In genomic region chr7:55308186-55308929, GRCh38 we compare ENCODE assay signal across 8 cellular contexts. TPM values are rescaled to one million over a fixed set of nuclear protein-coding genes. Genes with fewer than 3 reads are reported as not detected.
DNase-seq lines count a peak whose midpoint lies in the region; ATAC-seq and TF ChIP-seq lines count a peak whose summit lies in the region.

No MANE protein-coding gene starts in this region.

- DNase-seq in AG20443 (ENCODE audit: low spot score) (peak; percentile 86), right cardiac atrium (no peak), mucosa of descending colon (no peak), NCI-H2107 (lab: John Stamatoyannopoulos, UW) (no peak), KG1 (lab: John Stamatoyannopoulos, UW) (no peak)
- peak; percentile 11 for DNase-seq in activated CD4-positive, alpha-beta memory T cell treated with anti-CD3 and anti-CD28 coated beads for 36 hours
- no peak for DNase-seq in stimulated activated naive B cell treated with anti-CD40 and anti-IgM and Interleukin-4, amounts not matched to agents 10 μg/mL and 1 μg/mL and 100 μg/mL, for 72 hours

- H3K4me3 Mint-ChIP-seq in activated CD4-positive, alpha-beta memory T cell treated with anti-CD3 and anti-CD28 coated beads for 36 hours = peak overlapping the region; percentile 16
- H3K4me3 Mint-ChIP-seq in stimulated activated naive B cell treated with anti-CD40 and anti-IgM and Interleukin-4, amounts not matched to agents 10 μg/mL and 1 μg/mL and 100 μg/mL, for 72 hours = no peak overlapping the region

- H3K9me3 ChIP-seq in right cardiac atrium (ENCODE audit: control insufficient read depth, low read length) = no peaks in the 10 kb centered on the region
- no peaks in the 10 kb centered on the region for H3K9me3 ChIP-seq in mucosa of descending colon

- 19% methylated on average over 3 of the region's 3 CpGs for WGBS in right cardiac atrium

- H3K4me1 Mint-ChIP-seq in activated CD4-positive, alpha-beta memory T cell treated with anti-CD3 and anti-CD28 coated beads for 36 hours (ENCODE audit: low read depth) = peaks cover 43% of the 10 kb centered on the region
- H3K4me1 Mint-ChIP-seq in stimulated activated naive B cell treated with anti-CD40 and anti-IgM and Interleukin-4, amounts not matched to agents 10 μg/mL and 1 μg/mL and 100 μg/mL, for 72 hours = peaks cover 0 to 5% of the 10 kb centered on the region in 2 donors

- H3K4me1 ChIP-seq in right cardiac atrium (ENCODE audit: control insufficient read depth, insufficient read depth, low read length) (no peaks in the 10 kb centered on the region), mucosa of descending colon (ENCODE audit: low read depth) (no peaks in the 10 kb centered on the region)

- H3K4me3 ChIP-seq in right cardiac atrium (ENCODE audit: low read length) = no peak overlapping the region
- H3K4me3 ChIP-seq in mucosa of descending colon = no peak overlapping the region

- peaks cover 12% of the 10 kb centered on the region for H3K9me3 Mint-ChIP-seq in activated CD4-positive, alpha-beta memory T cell treated with anti-CD3 and anti-CD28 coated beads for 36 hours
- peaks cover 1 to 5% of the 10 kb centered on the region in 2 donors for H3K9me3 Mint-ChIP-seq in stimulated activated naive B cell treated with anti-CD40 and anti-IgM and Interleukin-4, amounts not matched to agents 10 μg/mL and 1 μg/mL and 100 μg/mL, for 72 hours

- POLR2A ChIA-PET in activated CD4-positive, alpha-beta memory T cell treated with anti-CD3 and anti-CD28 coated beads for 36 hours (lab: Charles Lee) = interaction anchor here (0.8 to 3.7 kb wide), 14 partner anchors 40 to 313 kb away, joined by 3 to 54 read pairs (median 6); partner anchors contain the start of gene LANCL2

- CTCF ChIA-PET in activated CD4-positive, alpha-beta memory T cell treated with anti-CD3 and anti-CD28 coated beads for 36 hours (lab: Charles Lee) = interaction anchor here (0.7 to 3.3 kb wide), 9 partner anchors 21 to 798 kb away, joined by 3 to 20 read pairs (median 3); partner anchors contain the start of gene LANCL2

- intact Hi-C loops in activated CD4-positive, alpha-beta memory T cell treated with anti-CD3 and anti-CD28 coated beads for 36 hours (cut with micrococcal nuclease) = loop anchor here (2.0 kb wide), 1 partner anchor 176 kb away; no protein-coding TSS in a partner anchor
- intact Hi-C loops in right cardiac atrium (cut with DNase I) (no loop called here), mucosa of descending colon (cut with DNase I, micrococcal nuclease) (no loop called here)

- H3K27ac ChIP-seq in right cardiac atrium (ENCODE audit: low read length) = peak overlapping the region; percentile 14

- H3K27me3 Mint-ChIP-seq in activated CD4-positive, alpha-beta memory T cell treated with anti-CD3 and anti-CD28 coated beads for 36 hours = peaks cover 30% of the 10 kb centered on the region
- peaks cover 8 to 13% of the 10 kb centered on the region in 2 donors for H3K27me3 Mint-ChIP-seq in stimulated activated naive B cell treated with anti-CD40 and anti-IgM and Interleukin-4, amounts not matched to agents 10 μg/mL and 1 μg/mL and 100 μg/mL, for 72 hours

- TF ChIP-seq CTCF in mucosa of descending colon (IDR thresholded peaks at IDR 0.05) = no peak

- H3K36me3 ChIP-seq in mucosa of descending colon (ENCODE audit: low read depth) = no peaks in the 10 kb centered on the region

- ATAC-seq in GM21528 (IDR thresholded peaks at IDR 0.05; ENCODE audit: low FRiP score, unreplicated experiment) (peak; percentile 17), right cardiac atrium (peak; percentile 66 to 80), mucosa of descending colon (no peak)
- ATAC-seq in stimulated activated naive B cell treated with anti-CD40 and anti-IgM and Interleukin-4, amounts not matched to agents 10 μg/mL and 1 μg/mL and 100 μg/mL, for 72 hours (replicated peaks) = no peak

- H3K36me3 Mint-ChIP-seq in activated CD4-positive, alpha-beta memory T cell treated with anti-CD3 and anti-CD28 coated beads for 36 hours = peaks cover 2% of the 10 kb centered on the region
- H3K36me3 Mint-ChIP-seq in stimulated activated naive B cell treated with anti-CD40 and anti-IgM and Interleukin-4, amounts not matched to agents 10 μg/mL and 1 μg/mL and 100 μg/mL, for 72 hours = peaks cover 0 to 3% of the 10 kb centered on the region in 2 donors

- peak overlapping the region; percentile 90 for H3K27ac Mint-ChIP-seq in activated CD4-positive, alpha-beta memory T cell treated with anti-CD3 and anti-CD28 coated beads for 36 hours
- no peak overlapping the region for H3K27ac Mint-ChIP-seq in stimulated activated naive B cell treated with anti-CD40 and anti-IgM and Interleukin-4, amounts not matched to agents 10 μg/mL and 1 μg/mL and 100 μg/mL, for 72 hours

- H3K27me3 ChIP-seq in right cardiac atrium (ENCODE audit: control insufficient read depth, insufficient read depth) = no peaks in the 10 kb centered on the region

RNA-seq across cellular contexts. Expression of gene LANCL2, which starts 56.8 kb away (rescaled TPM):
- total RNA-seq in activated CD4-positive, alpha-beta memory T cell treated with anti-CD3 and anti-CD28 coated beads for 36 hours = 1 to 10 TPM; 6.3 to 7.0 TPM
- total RNA-seq in right cardiac atrium = 1 to 10 TPM; 7.5 to 9.9 (median 8.8) TPM
- polyA plus RNA-seq in right cardiac atrium = 4.2 TPM
- 10 to 100 TPM; 15.3 to 18.0 (median 17.1) TPM for total RNA-seq in mucosa of descending colon

Comparison
In these comparisons a context has a peak if more than half of its experiments do, and no peak if none do; other contexts are left out.
1. DNase-seq: peak in AG20443 (single experiment) and activated CD4-positive, alpha-beta memory T cell treated with anti-CD3 and anti-CD28 coated beads for 36 hours (single experiment); none in right cardiac atrium (0 of 3), stimulated activated naive B cell treated with anti-CD40 and anti-IgM and Interleukin-4, amounts not matched to agents 10 μg/mL and 1 μg/mL and 100 μg/mL, for 72 hours (single experiment), mucosa of descending colon (0 of 3), NCI-H2107 (single experiment) and KG1 (single experiment).
2. ATAC-seq: peak in GM21528 (single experiment) and right cardiac atrium (2 of 2); none in stimulated activated naive B cell treated with anti-CD40 and anti-IgM and Interleukin-4, amounts not matched to agents 10 μg/mL and 1 μg/mL and 100 μg/mL, for 72 hours (0 of 2) and mucosa of descending colon (single experiment).